In genomic region chr1:151157067-151157531, GRCh38 we compare ENCODE assay signal across 9 cellular contexts. TPM values are rescaled to one million over a fixed set of nuclear protein-coding genes. Genes with fewer than 3 reads are reported as not detected.
DNase-seq lines count a peak whose midpoint lies in the region; TF ChIP-seq lines count a peak whose summit lies in the region.
"Had no signal": no experiment of that assay in that cellular context is flagged by ENCODE, and none has a peak within 500 bp of the region (broad histone marks: within the 10 kb centered on the region; RNA-seq: fewer than 3 reads in every experiment).

No MANE protein-coding gene starts in this region.

- peak overlapping the region; percentile 98 for H3K27ac Mint-ChIP-seq in activated naive CD4-positive, alpha-beta T cell treated with anti-CD3 and anti-CD28 coated beads, Interleukin-2, amount 50 U/mL, for 24 hours

- H3K27ac ChIP-seq in DOHH2 (ENCODE audit: low read depth, low read length) = peak overlapping the region; percentile 60

- H3K79me2 ChIP-seq in DOHH2 (ENCODE audit: control insufficient read depth, low read length) = peaks cover 16% of the 10 kb centered on the region

- intact Hi-C loops in posterior vena cava (cut with DNase I) = loop anchor here (5.0 kb wide), 2 partner anchors 55 to 60 kb away; no protein-coding TSS in a partner anchor

- DNase-seq in SIG-M5 (lab: John Stamatoyannopoulos, UW) = peak; percentile 91
- DNase-seq in posterior vena cava (ENCODE audit: low spot score) = peak; percentile 69
- DNase-seq in NCI-H1417 (lab: John Stamatoyannopoulos, UW) = no peak
- DNase-seq in HPDE6-E6E7 (ENCODE audit: extremely low spot score) = no peak
- no peak for DNase-seq in foreskin melanocyte
- DNase-seq in NCI-H2107 (lab: John Stamatoyannopoulos, UW) = no peak

- H3F3A ChIP-seq in DOHH2 (ENCODE audit: control insufficient read depth, insufficient read depth) = peaks cover 15% of the 10 kb centered on the region

- H3K36me3 ChIP-seq in DOHH2 (ENCODE audit: control insufficient read depth, low read length) = peaks cover 29% of the 10 kb centered on the region

- peaks cover 43% of the 10 kb centered on the region for H3K4me1 ChIP-seq in DOHH2 (ENCODE audit: control insufficient read depth, low read length)

- H3K4me3 Mint-ChIP-seq in activated naive CD4-positive, alpha-beta T cell treated with anti-CD3 and anti-CD28 coated beads, Interleukin-2, amount 50 U/mL, for 24 hours = peak overlapping the region; percentile 100

- H4K20me1 ChIP-seq in DOHH2 (ENCODE audit: control insufficient read depth, insufficient read depth, low read depth, low read length) = no peaks in the 10 kb centered on the region

- peaks cover 60% of the 10 kb centered on the region for H3K4me1 Mint-ChIP-seq in activated naive CD4-positive, alpha-beta T cell treated with anti-CD3 and anti-CD28 coated beads, Interleukin-2, amount 50 U/mL, for 24 hours

- no peaks in the 10 kb centered on the region for H3K9me3 ChIP-seq in DOHH2 (ENCODE audit: control insufficient read depth, insufficient read depth, low read length)

- peak overlapping the region; percentile 95 for H3K4me2 ChIP-seq in DOHH2 (ENCODE audit: low read length)

- H3K9me2 ChIP-seq in DOHH2 (replicated peaks; ENCODE audit: control insufficient read depth, low read length) = no peaks in the 10 kb centered on the region

- H3K27me3 Mint-ChIP-seq in activated naive CD4-positive, alpha-beta T cell treated with anti-CD3 and anti-CD28 coated beads, Interleukin-2, amount 50 U/mL, for 24 hours = no peaks in the 10 kb centered on the region

- peaks cover 15% of the 10 kb centered on the region for H3K36me3 Mint-ChIP-seq in activated naive CD4-positive, alpha-beta T cell treated with anti-CD3 and anti-CD28 coated beads, Interleukin-2, amount 50 U/mL, for 24 hours

- TF ChIP-seq CTCF in DOHH2 (IDR thresholded peaks at IDR 0.05; ENCODE audit: low read depth, low read length, poor library complexity, severe bottlenecking) = no peak

- H3K9me3 Mint-ChIP-seq in activated naive CD4-positive, alpha-beta T cell treated with anti-CD3 and anti-CD28 coated beads, Interleukin-2, amount 50 U/mL, for 24 hours = no peaks in the 10 kb centered on the region

- H3K4me3 ChIP-seq in DOHH2 (ENCODE audit: low read length) = peak overlapping the region; percentile 84

- H3K27me3 ChIP-seq in DOHH2 (ENCODE audit: control insufficient read depth, low read length) = no peaks in the 10 kb centered on the region

RNA-seq across cellular contexts. Expression of gene TNFAIP8L2, which starts 0.7 kb away (rescaled TPM):
- 1 to 10 TPM; 3.0 to 4.2 TPM for total RNA-seq in posterior vena cava
- total RNA-seq: fibroblast of villous mesenchyme had no signal

RNA-seq across cellular contexts. Expression of gene LYSMD1, which starts 8.6 kb away (rescaled TPM):
- 1 to 10 TPM; 6.6 to 7.0 TPM for total RNA-seq in posterior vena cava

RNA-seq across cellular contexts. Expression of gene SCNM1, which starts 8.8 kb away (rescaled TPM):
- 10 to 100 TPM; 26.5 to 27.0 TPM for total RNA-seq in posterior vena cava

RNA-seq across cellular contexts. Expression of gene SEMA6C, which starts 10.7 kb away (rescaled TPM):
- total RNA-seq in posterior vena cava = 10 to 100 TPM in 1 of 2 donors, 1 to 10 TPM in 1; 6.9 to 10.1 TPM

RNA-seq across cellular contexts. Expression of gene TMOD4, which starts 18.7 kb away (rescaled TPM):
- total RNA-seq in posterior vena cava = under 1 TPM in 1 of 2 donors, not detected in 1; 0.88 TPM
- total RNA-seq: fibroblast of villous mesenchyme had no signal

Comparison
In these comparisons a context has a peak if more than half of its experiments do, and no peak if none do; other contexts are left out.
1. DNase-seq: peak in SIG-M5 (single experiment) and posterior vena cava (single experiment); none in NCI-H1417 (0 of 3), HPDE6-E6E7 (single experiment), foreskin melanocyte (single experiment) and NCI-H2107 (single experiment).